In the genomic region with DNA sequence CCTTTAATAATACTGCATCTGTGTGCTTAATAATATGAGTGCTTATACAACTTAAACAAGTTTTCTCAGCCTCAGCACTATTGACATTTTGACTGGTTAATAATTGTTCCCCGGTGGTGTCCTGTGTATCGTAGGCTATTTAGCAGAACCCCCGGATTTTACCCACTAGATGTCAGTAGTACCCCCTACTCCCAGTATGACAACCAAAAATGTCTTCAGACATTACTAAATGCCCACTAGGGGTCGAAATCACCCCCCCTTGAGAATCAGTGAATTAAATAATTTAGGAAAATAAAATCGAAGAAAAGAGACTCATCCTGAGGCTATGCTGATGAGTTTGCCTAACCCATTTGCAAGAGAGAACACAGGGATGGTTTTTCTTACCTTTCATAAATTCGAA, we compare ENCODE assay signal across 8 cellular contexts.
A peak's percentile ranks its signal among the peaks of the same experiment; 100 is the strongest.
DNase-seq lines count a peak whose midpoint lies in the region; ATAC-seq and TF ChIP-seq lines count a peak whose summit lies in the region.

No MANE protein-coding gene starts in this region.

- CTCF ChIA-PET in activated CD4-positive, alpha-beta memory T cell treated with anti-CD3 and anti-CD28 coated beads, Interleukin-2, amount 10 ng/mL, durations not matched to agents 7 days and 5 days (lab: Charles Lee): interaction anchor here (0.7 kb wide), 1 partner anchor 341 kb away, joined by 3 read pairs; no protein-coding TSS in a partner anchor

- no peak overlapping the region for H3K4me3 Mint-ChIP-seq in nephron
- H3K4me3 Mint-ChIP-seq in activated CD4-positive, alpha-beta memory T cell treated with anti-CD3 and anti-CD28 coated beads, Interleukin-2, amount 10 ng/mL, durations not matched to agents 7 days and 5 days: no peak overlapping the region
- H3K4me3 Mint-ChIP-seq in activated T-cell treated with anti-CD3 and anti-CD28 coated beads, Interleukin-2, amount 50 U/mL, for 4 hours: no peak overlapping the region

- no peak for TF ChIP-seq EP300 in suprapubic skin (IDR thresholded peaks at IDR 0.05)

- peak; percentile 94 for ATAC-seq in GM19043 (IDR thresholded peaks at IDR 0.05; ENCODE audit: low read depth, unreplicated experiment)
- peak; percentile 83 for ATAC-seq in HG02973 (IDR thresholded peaks at IDR 0.05; ENCODE audit: unreplicated experiment)
- no peak for ATAC-seq in activated T-cell treated with anti-CD3 and anti-CD28 coated beads, Interleukin-2, amount 50 U/mL, for 4 hours

- H3K4me1 Mint-ChIP-seq in nephron: no peaks in the 10 kb centered on the region
- H3K4me1 Mint-ChIP-seq in activated CD4-positive, alpha-beta memory T cell treated with anti-CD3 and anti-CD28 coated beads, Interleukin-2, amount 10 ng/mL, durations not matched to agents 7 days and 5 days: no peaks in the 10 kb centered on the region
- no peaks in the 10 kb centered on the region for H3K4me1 Mint-ChIP-seq in activated T-cell treated with anti-CD3 and anti-CD28 coated beads, Interleukin-2, amount 50 U/mL, for 4 hours (ENCODE audit: low read depth)

- DNase-seq in Peyer's patch: no peak
- DNase-seq in suprapubic skin (ENCODE audit: low spot score in 2 of 2): no peak
- no peak for DNase-seq in activated gamma-delta T cell (lab: John Stamatoyannopoulos, UW)
- DNase-seq in activated CD4-positive, alpha-beta memory T cell treated with anti-CD3 and anti-CD28 coated beads, Interleukin-2, amount 10 ng/mL, durations not matched to agents 7 days and 5 days: no peak
- DNase-seq in activated T-cell treated with anti-CD3 and anti-CD28 coated beads, Interleukin-2, amount 50 U/mL, for 4 hours: no peak

- no peaks in the 10 kb centered on the region for H3K36me3 Mint-ChIP-seq in nephron (ENCODE audit: low read depth)
- no peaks in the 10 kb centered on the region for H3K36me3 Mint-ChIP-seq in activated CD4-positive, alpha-beta memory T cell treated with anti-CD3 and anti-CD28 coated beads, Interleukin-2, amount 10 ng/mL, durations not matched to agents 7 days and 5 days (ENCODE audit: low read depth)
- H3K36me3 Mint-ChIP-seq in activated T-cell treated with anti-CD3 and anti-CD28 coated beads, Interleukin-2, amount 50 U/mL, for 4 hours (ENCODE audit: insufficient read depth): no peaks in the 10 kb centered on the region

- no peaks in the 10 kb centered on the region for H3K9me3 ChIP-seq in Peyer's patch
- H3K9me3 ChIP-seq in suprapubic skin: no peaks in the 10 kb centered on the region

- H3K36me3 ChIP-seq in Peyer's patch: no peaks in the 10 kb centered on the region
- no peaks in the 10 kb centered on the region for H3K36me3 ChIP-seq in suprapubic skin

- 38% methylated on average over 6 of the region's 6 CpGs for WGBS in suprapubic skin

- H3K27ac ChIP-seq in Peyer's patch (peak overlapping the region in 2 of 4 donors; percentile 4 to 57), suprapubic skin (no peak overlapping the region)

- no peaks in the 10 kb centered on the region for H3K27me3 ChIP-seq in Peyer's patch
- H3K27me3 ChIP-seq in suprapubic skin: no peaks in the 10 kb centered on the region

- no peak overlapping the region for H3K4me3 ChIP-seq in Peyer's patch
- H3K4me3 ChIP-seq in suprapubic skin: no peak overlapping the region

- no peak overlapping the region for H3K27ac Mint-ChIP-seq in nephron
- no peak overlapping the region for H3K27ac Mint-ChIP-seq in activated CD4-positive, alpha-beta memory T cell treated with anti-CD3 and anti-CD28 coated beads, Interleukin-2, amount 10 ng/mL, durations not matched to agents 7 days and 5 days

- TF ChIP-seq POLR2A in Peyer's patch (IDR thresholded peaks at IDR 0.05) (no peak), suprapubic skin (IDR thresholded peaks at IDR 0.05) (no peak)

- H3K9me3 Mint-ChIP-seq in nephron: no peaks in the 10 kb centered on the region
- no peaks in the 10 kb centered on the region for H3K9me3 Mint-ChIP-seq in activated CD4-positive, alpha-beta memory T cell treated with anti-CD3 and anti-CD28 coated beads, Interleukin-2, amount 10 ng/mL, durations not matched to agents 7 days and 5 days
- H3K9me3 Mint-ChIP-seq in activated T-cell treated with anti-CD3 and anti-CD28 coated beads, Interleukin-2, amount 50 U/mL, for 4 hours: no peaks in the 10 kb centered on the region

- H3K4me1 ChIP-seq in Peyer's patch (no peaks in the 10 kb centered on the region), suprapubic skin (no peaks in the 10 kb centered on the region)

- POLR2A ChIA-PET in activated CD4-positive, alpha-beta memory T cell treated with anti-CD3 and anti-CD28 coated beads, Interleukin-2, amount 10 ng/mL, durations not matched to agents 7 days and 5 days (lab: Charles Lee): no interaction called here

- TF ChIP-seq CTCF in Peyer's patch (IDR thresholded peaks at IDR 0.05): peak in 4 of 6 experiments; percentile 1 to 58 (median 44)
- peak; percentile 29 to 52 (median 41) for TF ChIP-seq CTCF in nephron (IDR thresholded peaks at IDR 0.05; ENCODE audit: unreplicated experiment in 3 of 3)
- no peak for TF ChIP-seq CTCF in suprapubic skin (IDR thresholded peaks at IDR 0.05)

- peaks cover 5% of the 10 kb centered on the region for H3K27me3 Mint-ChIP-seq in nephron (ENCODE audit: low read depth)
- H3K27me3 Mint-ChIP-seq in activated CD4-positive, alpha-beta memory T cell treated with anti-CD3 and anti-CD28 coated beads, Interleukin-2, amount 10 ng/mL, durations not matched to agents 7 days and 5 days: peaks cover 3% of the 10 kb centered on the region
- peaks cover 7% of the 10 kb centered on the region for H3K27me3 Mint-ChIP-seq in activated T-cell treated with anti-CD3 and anti-CD28 coated beads, Interleukin-2, amount 50 U/mL, for 4 hours (ENCODE audit: low read depth)

Comparison
In these comparisons a context has a peak if more than half of its experiments do, and no peak if none do; other contexts are left out.
1. ATAC-seq: peak in GM19043 (single experiment) and HG02973 (single experiment); none in activated T-cell treated with anti-CD3 and anti-CD28 coated beads, Interleukin-2, amount 50 U/mL, for 4 hours (0 of 2).
2. CTCF ChIP-seq: peak in Peyer's patch (4 of 6) and nephron (3 of 3); none in suprapubic skin (0 of 2).